In genomic region chr16:21626659-21627277, GRCh38 we compare ENCODE assay signal across 8 cellular contexts. TPM values are rescaled to one million over a fixed set of nuclear protein-coding genes. Genes with fewer than 3 reads are reported as not detected.
A peak's percentile ranks its signal among the peaks of the same experiment; 100 is the strongest.
DNase-seq lines count a peak whose midpoint lies in the region; ATAC-seq, FAIRE-seq and TF ChIP-seq lines count a peak whose summit lies in the region.

No MANE protein-coding gene starts in this region.

- no peaks in the 10 kb centered on the region for H3K9me3 ChIP-seq in mucosa of descending colon

- peak overlapping the region; percentile 80 for H3K27ac Mint-ChIP-seq in Calu3 (ENCODE audit: unreplicated experiment)
- H3K27ac Mint-ChIP-seq in central memory CD8-positive, alpha-beta T cell (ENCODE audit: low read depth) = peak overlapping the region; percentile 73

- H3K4me1 ChIP-seq in mucosa of descending colon (ENCODE audit: low read depth) = no peaks in the 10 kb centered on the region

- no peak overlapping the region for H3K4me3 ChIP-seq in mucosa of descending colon

- no peaks in the 10 kb centered on the region for H3K36me3 ChIP-seq in mucosa of descending colon (ENCODE audit: low read depth)

- peak overlapping the region; percentile 39 for H3K4me3 Mint-ChIP-seq in Calu3 (ENCODE audit: low read depth, unreplicated experiment)
- H3K4me3 Mint-ChIP-seq in central memory CD8-positive, alpha-beta T cell = peak overlapping the region; percentile 35

- ATAC-seq in central memory CD8-positive, alpha-beta T cell (replicated peaks; ENCODE audit: extremely low read depth, poor library complexity, severe bottlenecking) = peak; percentile 49
- ATAC-seq in mucosa of descending colon (peak; percentile 95), HG03175 (IDR thresholded peaks at IDR 0.05; ENCODE audit: unreplicated experiment) (no peak), HG02885 (IDR thresholded peaks at IDR 0.05; ENCODE audit: poor library complexity, unreplicated experiment) (no peak), HG03442 (IDR thresholded peaks at IDR 0.05; ENCODE audit: unreplicated experiment) (no peak)

- peaks cover 56% of the 10 kb centered on the region for H3K4me1 Mint-ChIP-seq in Calu3 (ENCODE audit: low read depth, unreplicated experiment)
- peaks cover 18% of the 10 kb centered on the region for H3K4me1 Mint-ChIP-seq in central memory CD8-positive, alpha-beta T cell

- peak; percentile 63 for DNase-seq in Calu3
- peak; percentile 100 for DNase-seq in NOMO-1 treated with DMSO at 0.1 percent for 48 hours (lab: John Stamatoyannopoulos, UW; ENCODE audit: unreplicated experiment)
- no peak for DNase-seq in central memory CD8-positive, alpha-beta T cell (ENCODE audit: low spot score in 2 of 2)
- DNase-seq in mucosa of descending colon = no peak
- DNase-seq in H54 (ENCODE audit: insufficient read length, low spot score) = no peak

- H3K27me3 Mint-ChIP-seq in Calu3 (ENCODE audit: unreplicated experiment) = no peaks in the 10 kb centered on the region
- no peaks in the 10 kb centered on the region for H3K27me3 Mint-ChIP-seq in central memory CD8-positive, alpha-beta T cell

- intact Hi-C loops in Calu3 (cut with micrococcal nuclease; ENCODE audit: unreplicated experiment) (loop anchor here (1.0 kb wide), 1 partner anchor 12 kb away; no protein-coding TSS in a partner anchor), mucosa of descending colon (cut with DNase I, micrococcal nuclease) (no loop called here)

- no peak for FAIRE-seq in H54 (lab: Jason Lieb, UNC)

- TF ChIP-seq POLR2A in H54 (IDR thresholded peaks at IDR 0.05; ENCODE audit: low read depth, low read length) = no peak

- H3K36me3 Mint-ChIP-seq in Calu3 (ENCODE audit: insufficient read depth, unreplicated experiment) = peaks cover 51% of the 10 kb centered on the region
- H3K36me3 Mint-ChIP-seq in central memory CD8-positive, alpha-beta T cell (ENCODE audit: insufficient read depth) = peaks cover 35% of the 10 kb centered on the region

- CTCF ChIA-PET in Calu3 (lab: Charles Lee) = interaction anchor here (0.7 to 1.0 kb wide), 5 partner anchors 8 to 21 kb away, joined by 3 to 5 read pairs (median 3); no protein-coding TSS in a partner anchor

- BruUV-seq in Calu3 (replicated peaks; lab: Mats Ljungman, UMichigan) = TSS peak; percentile 8

- H3K9me3 Mint-ChIP-seq in Calu3 (ENCODE audit: low read depth, unreplicated experiment) = no peaks in the 10 kb centered on the region
- no peaks in the 10 kb centered on the region for H3K9me3 Mint-ChIP-seq in central memory CD8-positive, alpha-beta T cell

- TF ChIP-seq CTCF in Calu3 (IDR thresholded peaks at IDR 0.05; ENCODE audit: unreplicated experiment) = no peak
- TF ChIP-seq CTCF in mucosa of descending colon (IDR thresholded peaks at IDR 0.05) = no peak

RNA-seq across cellular contexts. Expression of gene IGSF6, which starts 25.6 kb away (rescaled TPM):
- total RNA-seq in Calu3 (2022) = not detected in 2 replicates
- 1 to 10 TPM; 3.5 to 7.3 (median 4.6) TPM for total RNA-seq in mucosa of descending colon

RNA-seq across cellular contexts. Expression of gene METTL9, which starts 27.4 kb away (rescaled TPM):
- total RNA-seq in Calu3 (2022) (86.5 and 109 TPM in 2 replicates), mucosa of descending colon (10 to 100 TPM; 60.8 to 76.5 (median 62.8) TPM)

RNA-seq across cellular contexts. Expression of gene OTOA, which starts 37.0 kb away (rescaled TPM):
- total RNA-seq in Calu3 (2022) = 0.40 TPM in 1 of 2 replicates, not detected in the other
- total RNA-seq in mucosa of descending colon = under 1 TPM; 0.14 to 0.36 (median 0.25) TPM

Comparison
In these comparisons a context has a peak if more than half of its experiments do, and no peak if none do; other contexts are left out.
1. DNase-seq: peak in Calu3 (single experiment) and NOMO-1 treated with DMSO at 0.1 percent for 48 hours (single experiment); none in central memory CD8-positive, alpha-beta T cell (0 of 2), mucosa of descending colon (0 of 3) and H54 (single experiment).
2. ATAC-seq: peak in central memory CD8-positive, alpha-beta T cell (single experiment) and mucosa of descending colon (single experiment); none in HG03175 (single experiment), HG02885 (single experiment) and HG03442 (single experiment).